1 cellular context compared by ENCODE assay signal in the genomic region with DNA sequence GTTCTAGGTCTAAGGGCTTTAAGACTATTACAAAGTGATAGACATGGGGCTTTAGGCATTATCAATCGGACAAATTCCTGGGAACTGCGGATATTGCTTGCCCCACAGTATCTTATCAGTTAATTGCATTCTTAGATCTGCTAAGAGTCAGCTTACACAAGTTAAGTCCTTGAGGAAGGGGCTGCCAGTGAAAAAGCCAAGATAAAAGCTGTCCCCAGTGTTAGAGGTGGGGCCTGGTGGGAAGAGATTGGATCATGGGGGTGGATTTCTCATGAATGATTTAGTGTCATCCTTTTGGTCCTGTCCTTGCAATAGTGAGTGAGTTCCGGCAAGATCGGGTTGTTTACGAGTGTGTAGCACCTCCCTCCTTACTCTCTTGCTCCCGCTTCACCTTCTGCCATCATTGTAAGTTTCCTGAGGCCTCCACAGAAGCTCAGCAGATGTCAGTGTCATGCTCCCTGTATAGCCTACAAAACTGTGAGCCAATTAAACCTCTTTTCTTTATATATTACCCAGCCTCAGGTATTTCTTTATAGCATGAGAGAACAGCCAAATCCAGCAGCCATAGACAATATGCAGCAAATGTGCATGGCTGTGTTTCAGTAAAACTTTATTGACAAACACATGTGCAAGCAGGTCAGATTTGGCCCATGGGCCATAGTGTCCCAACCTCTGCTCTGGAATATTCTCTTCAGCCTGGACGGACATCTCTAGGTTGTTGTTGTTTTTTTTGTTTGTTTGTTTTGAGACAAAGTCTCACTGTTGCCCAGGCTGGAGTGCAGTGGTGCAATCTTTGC.
TF ChIP-seq lines count a peak whose summit lies in the region.

No MANE protein-coding gene starts in this region.

TF ChIP-seq in K562, 482 proteins besides CTCF, POLR2A, EP300 and RAD21 (continued from another document):
- TF ChIP-seq, protein P1, sequence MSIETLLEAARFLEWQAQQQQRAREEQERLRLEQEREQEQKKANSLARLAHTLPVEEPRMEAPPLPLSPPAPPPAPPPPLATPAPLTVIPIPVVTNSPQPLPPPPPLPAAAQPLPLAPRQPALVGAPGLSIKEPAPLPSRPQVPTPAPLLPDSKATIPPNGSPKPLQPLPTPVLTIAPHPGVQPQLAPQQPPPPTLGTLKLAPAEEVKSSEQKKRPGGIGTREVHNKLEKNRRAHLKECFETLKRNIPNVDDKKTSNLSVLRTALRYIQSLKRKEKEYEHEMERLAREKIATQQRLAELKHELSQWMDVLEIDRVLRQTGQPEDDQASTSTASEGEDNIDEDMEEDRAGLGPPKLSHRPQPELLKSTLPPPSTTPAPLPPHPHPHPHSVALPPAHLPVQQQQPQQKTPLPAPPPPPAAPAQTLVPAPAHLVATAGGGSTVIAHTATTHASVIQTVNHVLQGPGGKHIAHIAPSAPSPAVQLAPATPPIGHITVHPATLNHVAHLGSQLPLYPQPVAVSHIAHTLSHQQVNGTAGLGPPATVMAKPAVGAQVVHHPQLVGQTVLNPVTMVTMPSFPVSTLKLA (conservative IDR thresholded peaks at IDR 0.05) = peak; percentile 15 to 39; a peak in 1 of 4 replicates
- TF ChIP-seq ZEB2 (IDR thresholded peaks at IDR 0.05) (0 out of 2 replicates have a peak, but pooled peaks have one; percentile 48), DPF2 (IDR thresholded peaks at IDR 0.05) (peak; percentile 94), KLF16 (IDR thresholded peaks at IDR 0.05) (peak; percentile 79), RCOR1 (IDR thresholded peaks at IDR 0.05; ENCODE audit: borderline replicate concordance in 1 of 2, low read depth in 2 of 2, low read length in 2 of 2) (peak in 1 of 2 experiments; percentile 29; a peak in 1 of 4 replicates), FOXK2 (conservative IDR thresholded peaks at IDR 0.05 in 1 of 2, IDR thresholded peaks at IDR 0.05 in 1 of 2; ENCODE audit: low read depth in 2 of 2) (peak; percentile 93 to 94), NFRKB (IDR thresholded peaks at IDR 0.05; ENCODE audit: low read depth) (peak; percentile 58; the same call in 1 of the 2 replicates), MTA1 (IDR thresholded peaks at IDR 0.05; ENCODE audit: borderline replicate concordance) (0 out of 2 replicates have a peak, but pooled peaks have one; percentile 18), ARID1B (IDR thresholded peaks at IDR 0.05) (peak; percentile 96), LEF1 (IDR thresholded peaks at IDR 0.05) (peak; percentile 81), EP400 (IDR thresholded peaks at IDR 0.05) (peak; percentile 32; the same call in 1 of the 2 replicates), RNF2 (IDR thresholded peaks at IDR 0.05) (0 out of 2 replicates have a peak, but pooled peaks have one; percentile 40), NCOA2 (IDR thresholded peaks at IDR 0.05; ENCODE audit: partially characterized antibody in 2 of 2) (peak in 1 of 2 experiments; percentile 36), ZNF24 (IDR thresholded peaks at IDR 0.05) (peak; percentile 62), CEBPG (CRISPR knock-in tag; IDR thresholded peaks at IDR 0.05) (peak; percentile 82), CEBPG (tag; conservative IDR thresholded peaks at IDR 0.05 in 1 of 2, IDR thresholded peaks at IDR 0.05 in 1 of 2) (peak in 1 of 2 experiments; percentile 33; a peak in 1 of 4 replicates), SMARCA4 (IDR thresholded peaks at IDR 0.05) (peak; percentile 93), SMAD4 (CRISPR knock-in tag; conservative IDR thresholded peaks at IDR 0.05) (peak; percentile 51), HDAC2 (IDR thresholded peaks at IDR 0.05) (peak; percentile 64; the same call in 1 of the 2 replicates)
- TF ChIP-seq, protein P2, sequence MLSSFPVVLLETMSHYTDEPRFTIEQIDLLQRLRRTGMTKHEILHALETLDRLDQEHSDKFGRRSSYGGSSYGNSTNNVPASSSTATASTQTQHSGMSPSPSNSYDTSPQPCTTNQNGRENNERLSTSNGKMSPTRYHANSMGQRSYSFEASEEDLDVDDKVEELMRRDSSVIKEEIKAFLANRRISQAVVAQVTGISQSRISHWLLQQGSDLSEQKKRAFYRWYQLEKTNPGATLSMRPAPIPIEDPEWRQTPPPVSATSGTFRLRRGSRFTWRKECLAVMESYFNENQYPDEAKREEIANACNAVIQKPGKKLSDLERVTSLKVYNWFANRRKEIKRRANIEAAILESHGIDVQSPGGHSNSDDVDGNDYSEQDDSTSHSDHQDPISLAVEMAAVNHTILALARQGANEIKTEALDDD (IDR thresholded peaks at IDR 0.05) = peak; percentile 52
- TF ChIP-seq, protein P3, sequence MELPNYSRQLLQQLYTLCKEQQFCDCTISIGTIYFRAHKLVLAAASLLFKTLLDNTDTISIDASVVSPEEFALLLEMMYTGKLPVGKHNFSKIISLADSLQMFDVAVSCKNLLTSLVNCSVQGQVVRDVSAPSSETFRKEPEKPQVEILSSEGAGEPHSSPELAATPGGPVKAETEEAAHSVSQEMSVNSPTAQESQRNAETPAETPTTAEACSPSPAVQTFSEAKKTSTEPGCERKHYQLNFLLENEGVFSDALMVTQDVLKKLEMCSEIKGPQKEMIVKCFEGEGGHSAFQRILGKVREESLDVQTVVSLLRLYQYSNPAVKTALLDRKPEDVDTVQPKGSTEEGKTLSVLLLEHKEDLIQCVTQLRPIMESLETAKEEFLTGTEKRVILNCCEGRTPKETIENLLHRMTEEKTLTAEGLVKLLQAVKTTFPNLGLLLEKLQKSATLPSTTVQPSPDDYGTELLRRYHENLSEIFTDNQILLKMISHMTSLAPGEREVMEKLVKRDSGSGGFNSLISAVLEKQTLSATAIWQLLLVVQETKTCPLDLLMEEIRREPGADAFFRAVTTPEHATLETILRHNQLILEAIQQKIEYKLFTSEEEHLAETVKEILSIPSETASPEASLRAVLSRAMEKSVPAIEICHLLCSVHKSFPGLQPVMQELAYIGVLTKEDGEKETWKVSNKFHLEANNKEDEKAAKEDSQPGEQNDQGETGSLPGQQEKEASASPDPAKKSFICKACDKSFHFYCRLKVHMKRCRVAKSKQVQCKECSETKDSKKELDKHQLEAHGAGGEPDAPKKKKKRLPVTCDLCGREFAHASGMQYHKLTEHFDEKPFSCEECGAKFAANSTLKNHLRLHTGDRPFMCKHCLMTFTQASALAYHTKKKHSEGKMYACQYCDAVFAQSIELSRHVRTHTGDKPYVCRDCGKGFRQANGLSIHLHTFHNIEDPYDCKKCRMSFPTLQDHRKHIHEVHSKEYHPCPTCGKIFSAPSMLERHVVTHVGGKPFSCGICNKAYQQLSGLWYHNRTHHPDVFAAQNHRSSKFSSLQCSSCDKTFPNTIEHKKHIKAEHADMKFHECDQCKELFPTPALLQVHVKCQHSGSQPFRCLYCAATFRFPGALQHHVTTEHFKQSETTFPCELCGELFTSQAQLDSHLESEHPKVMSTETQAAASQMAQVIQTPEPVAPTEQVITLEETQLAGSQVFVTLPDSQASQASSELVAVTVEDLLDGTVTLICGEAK (IDR thresholded peaks at IDR 0.05) = peak; percentile 99
- TF ChIP-seq, protein P3 (CRISPR knock-in tag; IDR thresholded peaks at IDR 0.05) = peak; percentile 98
- TF ChIP-seq, protein P4, sequence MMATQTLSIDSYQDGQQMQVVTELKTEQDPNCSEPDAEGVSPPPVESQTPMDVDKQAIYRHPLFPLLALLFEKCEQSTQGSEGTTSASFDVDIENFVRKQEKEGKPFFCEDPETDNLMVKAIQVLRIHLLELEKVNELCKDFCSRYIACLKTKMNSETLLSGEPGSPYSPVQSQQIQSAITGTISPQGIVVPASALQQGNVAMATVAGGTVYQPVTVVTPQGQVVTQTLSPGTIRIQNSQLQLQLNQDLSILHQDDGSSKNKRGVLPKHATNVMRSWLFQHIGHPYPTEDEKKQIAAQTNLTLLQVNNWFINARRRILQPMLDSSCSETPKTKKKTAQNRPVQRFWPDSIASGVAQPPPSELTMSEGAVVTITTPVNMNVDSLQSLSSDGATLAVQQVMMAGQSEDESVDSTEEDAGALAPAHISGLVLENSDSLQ (IDR thresholded peaks at IDR 0.05) = peak; percentile 95
- TF ChIP-seq, protein P5, sequence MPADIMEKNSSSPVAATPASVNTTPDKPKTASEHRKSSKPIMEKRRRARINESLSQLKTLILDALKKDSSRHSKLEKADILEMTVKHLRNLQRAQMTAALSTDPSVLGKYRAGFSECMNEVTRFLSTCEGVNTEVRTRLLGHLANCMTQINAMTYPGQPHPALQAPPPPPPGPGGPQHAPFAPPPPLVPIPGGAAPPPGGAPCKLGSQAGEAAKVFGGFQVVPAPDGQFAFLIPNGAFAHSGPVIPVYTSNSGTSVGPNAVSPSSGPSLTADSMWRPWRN (IDR thresholded peaks at IDR 0.05; ENCODE audit: low read depth) = peak; percentile 37; the same call in 1 of the 2 replicates
